In genomic region chr1:3624194-3625136, GRCh38 we compare ENCODE assay signal across 1 cellular context.
TF ChIP-seq lines count a peak whose summit lies in the region.

Gene TPRG1L, plus strand, starts transcription at chr1:3625015. Its CDS starts 58 bp downstream, at chr1:3625073.

TF ChIP-seq in H1, 55 proteins besides CTCF, POLR2A, EP300 and RAD21:
- TF ChIP-seq TEAD4 (IDR thresholded peaks at IDR 0.05; ENCODE audit: low read depth, low read length) (no peak), GABPA (IDR thresholded peaks at IDR 0.05; ENCODE audit: borderline replicate concordance, insufficient read depth, low read length) (peak; percentile 93), ASH2L (IDR thresholded peaks at IDR 0.05; ENCODE audit: low read length) (peak; percentile 69), RBBP5 (IDR thresholded peaks at IDR 0.05; ENCODE audit: borderline replicate concordance, low read depth, low read length) (no peak), CREB1 (IDR thresholded peaks at IDR 0.05) (peak; percentile 71), MAX (IDR thresholded peaks at IDR 0.05) (peak; percentile 78), TCF12 (IDR thresholded peaks at IDR 0.05; ENCODE audit: low read depth, low read length) (no peak), SP2 (IDR thresholded peaks at IDR 0.05; ENCODE audit: low read length) (peak; percentile 36; the same call in 1 of the 2 replicates), SIN3A (conservative IDR thresholded peaks at IDR 0.05 in 1 of 2, IDR thresholded peaks at IDR 0.05 in 1 of 2; ENCODE audit: low read depth in 1 of 2, low read length in 2 of 2) (peak in 1 of 2 experiments; percentile 87; a peak in 3 of 4 replicates), CBX5 (IDR thresholded peaks at IDR 0.05; ENCODE audit: low read depth, low read length) (no peak), HDAC2 (IDR thresholded peaks at IDR 0.05; ENCODE audit: borderline replicate concordance in 1 of 2, low read depth in 2 of 2, low read length in 2 of 2) (peak in 1 of 2 experiments; percentile 45; a peak in 1 of 4 replicates), SP1 (IDR thresholded peaks at IDR 0.05; ENCODE audit: low read depth, low read length) (peak; percentile 87), EGR1 (IDR thresholded peaks at IDR 0.05; ENCODE audit: borderline replicate concordance, low read depth, low read length) (no peak), KDM1A (IDR thresholded peaks at IDR 0.05; ENCODE audit: borderline replicate concordance, low read length) (no peak), PHF8 (conservative IDR thresholded peaks at IDR 0.05; ENCODE audit: low read depth, low read length) (0 out of 2 replicates have a peak, but pooled peaks have one; percentile 20), TAF1 (IDR thresholded peaks at IDR 0.05; ENCODE audit: low read depth, low read length) (peak; percentile 31; the same call in 1 of the 2 replicates), USF2 (IDR thresholded peaks at IDR 0.05; ENCODE audit: low read length) (peak; percentile 57), NRF1 (IDR thresholded peaks at IDR 0.05; ENCODE audit: low read depth, low read length) (no peak), KDM4A (IDR thresholded peaks at IDR 0.05; ENCODE audit: low read depth, low read length, severe bottlenecking) (peak; percentile 98), CHD2 (IDR thresholded peaks at IDR 0.05; ENCODE audit: low read length) (peak; percentile 76), SAP30 (IDR thresholded peaks at IDR 0.05; ENCODE audit: insufficient read depth, insufficient replicate concordance, low read length) (peak; percentile 60)
